Comparison of ENCODE assay signal across 24 cellular contexts in genomic region chr1:199808110-199808870, GRCh38.
A peak's percentile ranks its signal among the peaks of the same experiment; 100 is the strongest.
DNase-seq lines count a peak whose midpoint lies in the region; ATAC-seq, FAIRE-seq and TF ChIP-seq lines count a peak whose summit lies in the region.
"Had no signal": no experiment of that assay in that cellular context is flagged by ENCODE, and none has a peak within 500 bp of the region (broad histone marks: within the 10 kb centered on the region; RNA-seq: fewer than 3 reads in every experiment).

No MANE protein-coding gene starts in this region.

- H3K9ac ChIP-seq in HepG2 (ENCODE audit: insufficient read depth, low read depth, low read length): no peak overlapping the region

- TF ChIP-seq EP300 in A549 (IDR thresholded peaks at IDR 0.05) (peak; percentile 67 to 81; a peak in 4 of 5 replicates), HepG2 (IDR thresholded peaks at IDR 0.05; ENCODE audit: low read depth in 2 of 2, low read length in 2 of 2) (no peak), HepG2 (CRISPR knock-in tag; IDR thresholded peaks at IDR 0.05; ENCODE audit: borderline replicate concordance) (no peak)

- H3K4me1 ChIP-seq in A549: peaks cover 32% of the 10 kb centered on the region
- no peaks in the 10 kb centered on the region for H3K4me1 ChIP-seq in thyroid gland
- no peaks in the 10 kb centered on the region for H3K4me1 ChIP-seq in HepG2 (ENCODE audit: insufficient read depth, low read length)
- H3K4me1 ChIP-seq: BE2C, esophagus squamous epithelium, testis had no signal

- no peaks in the 10 kb centered on the region for H4K20me1 ChIP-seq in HepG2 (ENCODE audit: insufficient read depth, low read length)

- POLR2A ChIA-PET in A549 (lab: Yijun Ruan, JAX) (no interaction called here), RWPE1 (lab: Yijun Ruan, JAX; ENCODE audit: low non-redundant PET) (no interaction called here), HepG2 (lab: Yijun Ruan, JAX) (no interaction called here)

- intact Hi-C loops in thyroid gland (cut with DNase I) (no loop called here), HepG2 (cut with micrococcal nuclease; ENCODE audit: unreplicated experiment) (no loop called here)

- H3K27ac ChIP-seq in A549 (peak overlapping the region; percentile 52 to 74), RWPE1 (no peak overlapping the region), thyroid gland (no peak overlapping the region), HepG2 (ENCODE audit: extremely low read length, insufficient read depth, low read length) (no peak overlapping the region)
- H3K27ac ChIP-seq: esophagus squamous epithelium, testis had no signal

- peak; percentile 24 to 39 for TF ChIP-seq RAD21 in A549 (conservative IDR thresholded peaks at IDR 0.05 in 1 of 2, IDR thresholded peaks at IDR 0.05 in 1 of 2)
- TF ChIP-seq RAD21 in HepG2 (CRISPR knock-in tag; IDR thresholded peaks at IDR 0.05): no peak

- no peaks in the 10 kb centered on the region for H3K79me2 ChIP-seq in HepG2 (ENCODE audit: insufficient read depth, low read length)

- DNase-seq in A549 (ENCODE audit: low read depth in 1 of 2, low spot score in 1 of 2) (peak; percentile 27 to 88), GM03348 (ENCODE audit: low spot score) (peak; percentile 5), RWPE1 (ENCODE audit: low spot score) (peak; percentile 16), fibroblast of the aortic adventitia (ENCODE audit: low read depth) (peak; percentile 19), thyroid gland (no peak), HepG2 (ENCODE audit: low spot score) (no peak), Kasumi-1 (lab: John Stamatoyannopoulos, UW) (no peak)
- DNase-seq: activated CD4-positive, alpha-beta T cell treated with anti-CD3 and anti-CD28 coated beads, Interleukin-2, amount 50 U/mL, for 4 hours; activated CD4-positive, CD25-positive, alpha-beta regulatory T cell; activated gamma-delta T cell treated with Interleukin-2 at 50 U/mL for 16 hours; activated T-cell treated with anti-CD3 and anti-CD28 coated beads, Interleukin-2, amount 50 U/mL, for 48 hours; BE2C; CD8-positive, alpha-beta T cell; dermis blood vessel endothelial cell; endodermal cell; esophagus squamous epithelium; hippocampal formation; NCI-H1048; NCI-H446 treated with DMSO at 0.1 percent for 48 hours; stimulated activated naive CD8-positive, alpha-beta T cell treated with anti-CD3 and anti-CD28 coated beads, Interleukin-15, Interleukin-2, amounts not matched to agents 100 U/mL and 50 U/mL, for 24 hours; testis had no signal

- H2AFZ ChIP-seq in HepG2 (ENCODE audit: low read length): no peak overlapping the region

- TF ChIP-seq POLR2A in A549 (IDR thresholded peaks at IDR 0.05; ENCODE audit: low read length) (no peak), thyroid gland (IDR thresholded peaks at IDR 0.05) (no peak), HepG2 (IDR thresholded peaks at IDR 0.05; ENCODE audit: insufficient read depth in 1 of 2, low read depth in 2 of 2, low read length in 2 of 2) (no peak)

- BruUV-seq in HepG2 (replicated peaks; lab: Mats Ljungman, UMichigan): no TSS peak

- H3K27me3 ChIP-seq in thyroid gland (no peaks in the 10 kb centered on the region), HepG2 (ENCODE audit: control insufficient read depth in 1 of 2, insufficient read depth in 2 of 2, low read length in 2 of 2) (no peaks in the 10 kb centered on the region; a peak in 1 of 5 replicates)
- H3K27me3 ChIP-seq: esophagus squamous epithelium, testis had no signal

- FAIRE-seq in A549 (lab: Jason Lieb, UNC) (peak; percentile 70), HepG2 (lab: Jason Lieb, UNC) (no peak)

- WGBS in A549 (ENCODE audit: missing lambda C conversion rate): 15% methylated on average over 2 of the region's 2 CpGs
- WGBS in thyroid gland, 2 donors: 78 to 88% methylated on average over 2 of the region's 2 CpGs
- WGBS in HepG2 (ENCODE audit: low lambda C conversion rate): 3% methylated on average over 2 of the region's 2 CpGs

- H3K36me3 ChIP-seq in thyroid gland (no peaks in the 10 kb centered on the region), HepG2 (replicated peaks in 1 of 2; ENCODE audit: control insufficient read depth in 1 of 2, insufficient read depth in 2 of 2, low read length in 2 of 2) (no peaks in the 10 kb centered on the region)
- H3K36me3 ChIP-seq: BE2C, esophagus squamous epithelium had no signal

- H3K4me3 ChIP-seq in A549 (no peak overlapping the region), fibroblast of the aortic adventitia (ENCODE audit: low read depth, low read length) (no peak overlapping the region), thyroid gland (replicated peaks in 1 of 3) (no peak overlapping the region), HepG2 (replicated peaks in 1 of 3; ENCODE audit: insufficient read depth in 1 of 3, low read depth in 2 of 3, low read length in 3 of 3) (no peak overlapping the region)
- H3K4me3 ChIP-seq: esophagus squamous epithelium, testis had no signal

- TF ChIP-seq CTCF in A549 (IDR thresholded peaks at IDR 0.05): no peak
- TF ChIP-seq CTCF in RWPE1 (conservative IDR thresholded peaks at IDR 0.05; ENCODE audit: low read depth): no peak
- TF ChIP-seq CTCF in fibroblast of the aortic adventitia (IDR thresholded peaks at IDR 0.05; ENCODE audit: insufficient read depth, low read length): no peak
- TF ChIP-seq CTCF in thyroid gland (IDR thresholded peaks at IDR 0.05): no peak
- no peak for TF ChIP-seq CTCF in HepG2 (CRISPR knock-in tag; IDR thresholded peaks at IDR 0.05)

- in situ Hi-C loops in HepG2 (cut with HindIII; ENCODE audit: extremely low pct_ligation_motif_present, low pct_unique_long_range_greater_than_20kb): no loop called here

- ATAC-seq in A549 (peak; percentile 87 to 94), GM19455 (IDR thresholded peaks at IDR 0.05; ENCODE audit: unreplicated experiment) (no peak), HepG2 (no peak)
- ATAC-seq: CD8-positive, alpha-beta T cell; HCT116; SK-N-SH treated with all-trans-retinoic acid at 6 μM for 48 hours; stimulated activated naive CD8-positive, alpha-beta T cell treated with anti-CD3 and anti-CD28 coated beads, Interleukin-15, Interleukin-2, amounts not matched to agents 100 U/mL and 50 U/mL, for 24 hours had no signal

- H3K9me3 ChIP-seq in A549 (no peaks in the 10 kb centered on the region), thyroid gland (no peaks in the 10 kb centered on the region), HepG2 (ENCODE audit: low read length) (no peaks in the 10 kb centered on the region)
- H3K9me3 ChIP-seq: BE2C, esophagus squamous epithelium, testis had no signal

- H3K4me2 ChIP-seq in A549: peak overlapping the region; percentile 40
- no peak overlapping the region for H3K4me2 ChIP-seq in HepG2 (ENCODE audit: low read depth, low read length)

- CTCF ChIA-PET in A549 (lab: Yijun Ruan, JAX) (interaction anchor here (1.3 to 2.2 kb wide), 3 partner anchors 11 to 124 kb away, joined by 3 to 7 read pairs (median 7); no protein-coding TSS in a partner anchor), RWPE1 (lab: Yijun Ruan, JAX) (interaction anchor here (0.6 kb wide), 1 partner anchor 285 kb away, joined by 3 read pairs; no protein-coding TSS in a partner anchor), HepG2 (lab: Yijun Ruan, JAX; ENCODE audit: low intra/inter-chr PET ratio, low total read pairs) (no interaction called here)

TF ChIP-seq in A549, 52 proteins besides CTCF, POLR2A, EP300 and RAD21 (continues in another document):
- TF ChIP-seq MAFK (IDR thresholded peaks at IDR 0.05; ENCODE audit: partially characterized antibody) (peak; percentile 62), SREBF2 (IDR thresholded peaks at IDR 0.05) (no peak), SMC3 (IDR thresholded peaks at IDR 0.05) (0 out of 3 replicates have a peak, but pooled peaks have one; percentile 4), JUN (IDR thresholded peaks at IDR 0.05) (no peak; a peak in 1 of 5 replicates), BCL3 (IDR thresholded peaks at IDR 0.05) (peak; percentile 48; the same call in 1 of the 3 replicates), HOXB5 (CRISPR knock-in tag; IDR thresholded peaks at IDR 0.05) (0 out of 2 replicates have a peak, but pooled peaks have one; percentile 34), MAX (IDR thresholded peaks at IDR 0.05) (peak; percentile 54; the same call in 1 of the 2 replicates), RFX5 (IDR thresholded peaks at IDR 0.05) (no peak)

TF ChIP-seq in HepG2, 621 proteins besides CTCF, POLR2A, EP300 and RAD21 (continues in another document):
- TF ChIP-seq JARID2 (CRISPR knock-in tag; IDR thresholded peaks at IDR 0.05; ENCODE audit: insufficient replicate concordance) (no peak), ELF4 (CRISPR knock-in tag; IDR thresholded peaks at IDR 0.05; ENCODE audit: borderline replicate concordance) (no peak), THAP11 (CRISPR knock-in tag; IDR thresholded peaks at IDR 0.05) (no peak), ZNF609 (CRISPR knock-in tag; IDR thresholded peaks at IDR 0.05; ENCODE audit: borderline replicate concordance) (no peak), ZNF501 (CRISPR knock-in tag; IDR thresholded peaks at IDR 0.05) (no peak)

Comparison
In these comparisons a context has a peak if more than half of its experiments do, and no peak if none do; other contexts are left out.
1. ATAC-seq: peak in A549 (2 of 2); none in GM19455 (single experiment) and HepG2 (single experiment).
2. DNase-seq: peak in A549 (2 of 2), GM03348 (single experiment), RWPE1 (single experiment) and fibroblast of the aortic adventitia (single experiment); none in thyroid gland (0 of 2), HepG2 (single experiment) and Kasumi-1 (0 of 2).
3. H3K27ac ChIP-seq: peak in A549 (2 of 2); none in RWPE1 (single experiment), thyroid gland (0 of 3) and HepG2 (single experiment).
4. Of the 38 proteins assayed by ChIP-seq in both HepG2 and A549: peak only in HepG2: none; only in A549: BCL3, CEBPB, EP300, FOSL2, JUNB, MAFK and 4 more; in both: none; in neither: 28.